Comparison of ENCODE assay signal across 17 cellular contexts in the genomic region with DNA sequence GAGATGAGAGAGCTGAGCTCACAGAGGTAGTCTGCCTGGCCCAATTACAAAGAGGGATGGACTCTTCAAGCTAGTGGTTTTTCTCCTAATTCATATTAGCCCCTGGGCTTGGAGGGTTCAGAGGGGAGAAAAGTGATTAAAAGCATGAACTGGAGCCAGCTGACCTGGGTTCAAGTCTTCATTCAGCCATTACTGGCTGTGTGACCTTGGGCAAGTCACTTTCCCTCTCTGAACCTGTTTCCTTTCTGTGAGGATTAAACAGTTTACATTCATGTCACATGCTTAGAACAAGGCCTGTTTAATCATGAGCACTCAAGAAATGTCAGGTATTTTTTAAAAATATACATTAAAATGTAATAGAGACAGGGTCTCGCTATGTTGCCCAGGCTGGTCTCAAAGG. TPM values are rescaled to one million over a fixed set of nuclear protein-coding genes. Genes with fewer than 3 reads are reported as not detected.
DNase-seq lines count a peak whose midpoint lies in the region; ATAC-seq, FAIRE-seq and TF ChIP-seq lines count a peak whose summit lies in the region.
"Had no signal": no experiment of that assay in that cellular context is flagged by ENCODE, and none has a peak within 500 bp of the region (broad histone marks: within the 10 kb centered on the region; RNA-seq: fewer than 3 reads in every experiment).

No MANE protein-coding gene starts in this region.

- no peak for FAIRE-seq in HepG2 (lab: Jason Lieb, UNC)
- FAIRE-seq: GM18507, H54 had no signal

- peaks cover 0 to 30% (median 19%) of the 10 kb centered on the region in 12 donors for H3K4me1 ChIP-seq in heart left ventricle
- H3K4me1 ChIP-seq in HepG2 (ENCODE audit: insufficient read depth, low read length) = peaks cover 25% of the 10 kb centered on the region
- H3K4me1 ChIP-seq in right lobe of liver = peaks cover 0 to 10% (median under 1%) of the 10 kb centered on the region in 4 donors
- H3K4me1 ChIP-seq in gastrocnemius medialis = peaks cover 15 to 24% of the 10 kb centered on the region in 2 donors
- H3K4me1 ChIP-seq: Caco-2 had no signal

- intact Hi-C loops in heart left ventricle (cut with DNase I) (loop anchor here in 7 of 10 donors (5.0 to 10.0 kb wide), 7 partner anchors 59 to 519 kb away; a partner anchor contains a TSS), Right ventricle myocardium inferior (cut with DNase I) (no loop called here), HepG2 (cut with micrococcal nuclease; ENCODE audit: unreplicated experiment) (no loop called here), right lobe of liver (cut with DNase I) (loop anchor here in 1 of 2 donors (10.0 kb wide), 1 partner anchor 66 kb away; no protein-coding TSS in a partner anchor), gastrocnemius medialis (cut with DNase I; ENCODE audit: low total_unique reads) (loop anchor here (2.0 to 10.0 kb wide), 3 partner anchors 98 to 316 kb away; a partner anchor contains a TSS)

- H4K20me1 ChIP-seq in HepG2 (ENCODE audit: insufficient read depth, low read length) = no peaks in the 10 kb centered on the region

- no peak for TF ChIP-seq CTCF in heart left ventricle (IDR thresholded peaks at IDR 0.05)
- no peak for TF ChIP-seq CTCF in HepG2 (CRISPR knock-in tag; IDR thresholded peaks at IDR 0.05)
- no peak for TF ChIP-seq CTCF in right lobe of liver (IDR thresholded peaks at IDR 0.05)
- TF ChIP-seq CTCF in gastrocnemius medialis (IDR thresholded peaks at IDR 0.05 in 4 of 5, conservative IDR thresholded peaks at IDR 0.05 in 1 of 5) = no peak

- ATAC-seq in heart left ventricle (no peak), Right ventricle myocardium inferior (no peak), HepG2 (no peak), right lobe of liver (no peak), gastrocnemius medialis (no peak)
- ATAC-seq: HCT116 had no signal

- BruUV-seq in HepG2 (replicated peaks; lab: Mats Ljungman, UMichigan) = no TSS peak

- in situ Hi-C loops in HepG2 (cut with HindIII; ENCODE audit: extremely low pct_ligation_motif_present, low pct_unique_long_range_greater_than_20kb) = no loop called here
- in situ Hi-C loops in gastrocnemius medialis (cut with MboI; ENCODE audit: low sequenced_read_pairs in 4 of 4) = loop anchor here (5.0 to 10.0 kb wide), 3 partner anchors 56 to 126 kb away; a partner anchor contains a TSS

- no peak for DNase-seq in heart left ventricle
- DNase-seq in Right ventricle myocardium inferior (ENCODE audit: missing footprints) = no peak
- DNase-seq in HepG2 (ENCODE audit: low spot score) = no peak
- no peak for DNase-seq in right lobe of liver
- no peak for DNase-seq in gastrocnemius medialis
- DNase-seq in DMS79 (lab: John Stamatoyannopoulos, UW) = no peak
- DNase-seq in NCI-H82 (lab: John Stamatoyannopoulos, UW) = no peak
- DNase-seq: AML-193; Caco-2; CD8-positive, alpha-beta memory T cell; GF-D8 had no signal

- H3K27ac ChIP-seq in heart left ventricle (peak overlapping the region; percentile 23 to 89 (median 75)), HepG2 (ENCODE audit: extremely low read length, insufficient read depth, low read length) (no peak overlapping the region), right lobe of liver (no peak overlapping the region), gastrocnemius medialis (peak overlapping the region; percentile 86 to 96 (median 88))
- H3K27ac ChIP-seq: 22Rv1, BLaER1 had no signal

- H3K9me3 ChIP-seq in heart left ventricle (no peaks in the 10 kb centered on the region), HepG2 (ENCODE audit: low read length) (no peaks in the 10 kb centered on the region), right lobe of liver (no peaks in the 10 kb centered on the region), gastrocnemius medialis (no peaks in the 10 kb centered on the region)
- H3K9me3 ChIP-seq: BLaER1, Caco-2 had no signal

- no peak overlapping the region for H3K4me2 ChIP-seq in HepG2 (ENCODE audit: low read depth, low read length)
- H3K4me2 ChIP-seq: BLaER1 had no signal

- no peak for TF ChIP-seq EP300 in HepG2 (IDR thresholded peaks at IDR 0.05; ENCODE audit: low read depth in 2 of 2, low read length in 2 of 2)
- no peak for TF ChIP-seq EP300 in HepG2 (CRISPR knock-in tag; IDR thresholded peaks at IDR 0.05; ENCODE audit: borderline replicate concordance)

- H3K27me3 ChIP-seq in heart left ventricle (peaks cover 0 to 9% (median 0%) of the 10 kb centered on the region in 9 donors), HepG2 (ENCODE audit: control insufficient read depth in 1 of 2, insufficient read depth in 2 of 2, low read length in 2 of 2) (peaks cover 5 to 23% of the 10 kb centered on the region in 2 experiments; a peak in 4 of 5 replicates), right lobe of liver (no peaks in the 10 kb centered on the region), gastrocnemius medialis (no peaks in the 10 kb centered on the region)

- TF ChIP-seq POLR2A in heart left ventricle (IDR thresholded peaks at IDR 0.05) (no peak), HepG2 (IDR thresholded peaks at IDR 0.05; ENCODE audit: insufficient read depth in 1 of 2, low read depth in 2 of 2, low read length in 2 of 2) (no peak), right lobe of liver (IDR thresholded peaks at IDR 0.05) (no peak), gastrocnemius medialis (IDR thresholded peaks at IDR 0.05) (no peak)

- no peak for TF ChIP-seq RAD21 in HepG2 (CRISPR knock-in tag; IDR thresholded peaks at IDR 0.05)

- POLR2A ChIA-PET in HepG2 (lab: Yijun Ruan, JAX) = no interaction called here

- H3K4me3 ChIP-seq in heart left ventricle = no peak overlapping the region
- H3K4me3 ChIP-seq in HepG2 (replicated peaks in 1 of 3; ENCODE audit: insufficient read depth in 1 of 3, low read depth in 2 of 3, low read length in 3 of 3) = no peak overlapping the region
- no peak overlapping the region for H3K4me3 ChIP-seq in right lobe of liver
- peak overlapping the region in 2 of 4 donors; percentile 23 to 32 for H3K4me3 ChIP-seq in gastrocnemius medialis
- H3K4me3 ChIP-seq: BLaER1 had no signal

- no peak overlapping the region for H2AFZ ChIP-seq in HepG2 (ENCODE audit: low read length)

- 93 to 100% (median 98%) methylated on average over 1 of the region's 1 CpG for WGBS in heart left ventricle, 4 donors
- WGBS in HepG2 (ENCODE audit: low lambda C conversion rate) = 57% methylated on average over 1 of the region's 1 CpG
- WGBS in right lobe of liver (ENCODE audit: insufficient coverage, low coverage, low lambda C conversion rate, missing lambda C conversion rate) = 100% methylated on average over 1 of the region's 1 CpG

- no peak overlapping the region for H3K9ac ChIP-seq in HepG2 (ENCODE audit: insufficient read depth, low read depth, low read length)
- H3K9ac ChIP-seq: BLaER1 had no signal

- H3K79me2 ChIP-seq in HepG2 (ENCODE audit: insufficient read depth, low read length) = no peaks in the 10 kb centered on the region

- H3K36me3 ChIP-seq in heart left ventricle (no peaks in the 10 kb centered on the region), HepG2 (replicated peaks in 1 of 2; ENCODE audit: control insufficient read depth in 1 of 2, insufficient read depth in 2 of 2, low read length in 2 of 2) (no peaks in the 10 kb centered on the region), right lobe of liver (no peaks in the 10 kb centered on the region), gastrocnemius medialis (no peaks in the 10 kb centered on the region)
- H3K36me3 ChIP-seq: BLaER1 had no signal

- CTCF ChIA-PET in HepG2 (lab: Yijun Ruan, JAX; ENCODE audit: low intra/inter-chr PET ratio, low total read pairs) = no interaction called here

RNA-seq across cellular contexts. Expression of a gene that starts 7.2 kb away (rescaled TPM):
- 10 to 100 TPM; 20.6 to 46.6 (median 36.3) TPM for total RNA-seq in heart left ventricle
- polyA plus RNA-seq in heart left ventricle = 10 to 100 TPM; 30.9 to 55.8 TPM
- total RNA-seq in Right ventricle myocardium inferior = 39.3 TPM
- 54.3 and 61.3 TPM in 2 replicates for total RNA-seq in HepG2 (2016; rRNA removed; fragmentation: Illumina TruSeq; extraction: Trizol)
- total RNA-seq in HepG2 (2016; cell fraction: cytosol; rRNA removed; fragmentation: Illumina TruSeq; extraction: Trizol; ENCODE audit: low read depth) = 9.2 and 10.3 TPM in 2 replicates
- total RNA-seq in HepG2 (2016; cell fraction: insoluble cytoplasmic fraction; rRNA removed; fragmentation: Illumina TruSeq; extraction: Trizol) = 59.2 and 60.3 TPM in 2 replicates
- total RNA-seq in HepG2 (2016; cell fraction: membrane; rRNA removed; fragmentation: Illumina TruSeq; extraction: Trizol) = 18.4 and 20.5 TPM in 2 replicates
- 45.0 and 46.6 TPM in 2 replicates for total RNA-seq in HepG2 (2016; cell fraction: nucleus; rRNA removed; fragmentation: Illumina TruSeq; extraction: Trizol)
- 43.4 and 45.6 TPM in 2 replicates for polyA plus RNA-seq in HepG2 (2011; rRNA removed)
- polyA plus RNA-seq in HepG2 (2011; cell fraction: cytosol; rRNA removed) = 45.5 and 48.2 TPM in 2 replicates
- 40.9 and 54.0 TPM in 2 replicates for polyA plus RNA-seq in HepG2 (2011; cell fraction: nucleus; rRNA removed)
- 20.8 and 21.7 TPM in 2 replicates for polyA plus RNA-seq in HepG2 (2012)
- polyA plus RNA-seq in HepG2 (2016; cell fraction: cytosol; fragmentation: Illumina TruSeq; extraction: Trizol; ENCODE audit: low read depth) = 9.2 and 9.4 TPM in 2 replicates
- 54.6 and 56.2 TPM in 2 replicates for polyA plus RNA-seq in HepG2 (2016; cell fraction: insoluble cytoplasmic fraction; fragmentation: Illumina TruSeq; extraction: Trizol; ENCODE audit: low read depth)
- 15.0 and 15.5 TPM in 2 replicates for polyA plus RNA-seq in HepG2 (2016; cell fraction: membrane; fragmentation: Illumina TruSeq; extraction: Trizol; ENCODE audit: low read depth)
- polyA plus RNA-seq in HepG2 (2016; cell fraction: nucleus; fragmentation: Illumina TruSeq; extraction: Trizol; ENCODE audit: insufficient read depth, low read depth) = 87.8 and 95.7 TPM in 2 replicates
- 17.2 and 66.7 TPM in 2 replicates for polyA minus RNA-seq in HepG2 (2011; rRNA and poly(A)+ RNA removed; ENCODE audit: low replicate concordance)
- polyA minus RNA-seq in HepG2 (2011; cell fraction: cytosol; rRNA and poly(A)+ RNA removed) = 7.9 and 13.5 TPM in 2 replicates
- 13.8 and 16.9 TPM in 2 replicates for polyA minus RNA-seq in HepG2 (2011; cell fraction: nucleus; rRNA and poly(A)+ RNA removed)
- total RNA-seq in right lobe of liver = 10 to 100 TPM; 14.2 to 29.2 (median 23.0) TPM
- 10 to 100 TPM; 12.2 to 23.3 (median 15.2) TPM for total RNA-seq in gastrocnemius medialis

RNA-seq across cellular contexts. Expression of a gene that starts 52.1 kb away (rescaled TPM):
- 1 to 10 TPM; 2.4 to 9.1 (median 3.8) TPM for total RNA-seq in heart left ventricle
- 1 to 10 TPM; 2.9 to 9.9 TPM for polyA plus RNA-seq in heart left ventricle
- total RNA-seq in Right ventricle myocardium inferior = 5.5 TPM
- not detected in 2 replicates for total RNA-seq in HepG2 (2016; rRNA removed; fragmentation: Illumina TruSeq; extraction: Trizol)
- not detected in 2 replicates for total RNA-seq in HepG2 (2016; cell fraction: cytosol; rRNA removed; fragmentation: Illumina TruSeq; extraction: Trizol; ENCODE audit: low read depth)
- total RNA-seq in HepG2 (2016; cell fraction: insoluble cytoplasmic fraction; rRNA removed; fragmentation: Illumina TruSeq; extraction: Trizol) = not detected in 2 replicates
- total RNA-seq in HepG2 (2016; cell fraction: membrane; rRNA removed; fragmentation: Illumina TruSeq; extraction: Trizol) = not detected in 2 replicates
- total RNA-seq in HepG2 (2016; cell fraction: nucleus; rRNA removed; fragmentation: Illumina TruSeq; extraction: Trizol) = not detected in 2 replicates
- polyA plus RNA-seq in HepG2 (2011; rRNA removed) = not detected in 2 replicates
- polyA plus RNA-seq in HepG2 (2011; cell fraction: cytosol; rRNA removed) = 0.03 and 0.04 TPM in 2 replicates
- polyA plus RNA-seq in HepG2 (2011; cell fraction: nucleus; rRNA removed) = not detected in 2 replicates
- 0.07 TPM in 1 of 2 replicates, not detected in the other for polyA plus RNA-seq in HepG2 (2012)
- polyA plus RNA-seq in HepG2 (2016; cell fraction: cytosol; fragmentation: Illumina TruSeq; extraction: Trizol; ENCODE audit: low read depth) = not detected in 2 replicates
- polyA plus RNA-seq in HepG2 (2016; cell fraction: insoluble cytoplasmic fraction; fragmentation: Illumina TruSeq; extraction: Trizol; ENCODE audit: low read depth) = not detected in 2 replicates
- not detected in 2 replicates for polyA plus RNA-seq in HepG2 (2016; cell fraction: membrane; fragmentation: Illumina TruSeq; extraction: Trizol; ENCODE audit: low read depth)
- not detected in 2 replicates for polyA plus RNA-seq in HepG2 (2016; cell fraction: nucleus; fragmentation: Illumina TruSeq; extraction: Trizol; ENCODE audit: insufficient read depth, low read depth)
- 0.22 TPM in 1 of 2 replicates, not detected in the other for polyA minus RNA-seq in HepG2 (2011; rRNA and poly(A)+ RNA removed; ENCODE audit: low replicate concordance)
- not detected in 2 replicates for polyA minus RNA-seq in HepG2 (2011; cell fraction: cytosol; rRNA and poly(A)+ RNA removed)
- polyA minus RNA-seq in HepG2 (2011; cell fraction: nucleus; rRNA and poly(A)+ RNA removed) = not detected in 2 replicates
- total RNA-seq in right lobe of liver = under 1 TPM in 1 of 6 experiments, not detected in 5; 0.26 TPM
- 1 to 10 TPM in 1 of 4 donors, under 1 TPM in 2, not detected in 1; 0.52 to 1.6 (median 0.62) TPM for total RNA-seq in gastrocnemius medialis
- total RNA-seq: HT1080 had no signal
- polyA plus RNA-seq: CD8-positive, alpha-beta memory T cell had no signal

RNA-seq across cellular contexts. Expression of a gene that starts 54.2 kb away (rescaled TPM):
- 100 to 1,000 TPM; 165 to 363 (median 278) TPM for total RNA-seq in heart left ventricle
- 100 to 1,000 TPM; 247 to 490 TPM for polyA plus RNA-seq in heart left ventricle
- 294 TPM for total RNA-seq in Right ventricle myocardium inferior
- total RNA-seq in HepG2 (2016; rRNA removed; fragmentation: Illumina TruSeq; extraction: Trizol) = 62.5 and 86.7 TPM in 2 replicates
- 36.2 and 39.7 TPM in 2 replicates for total RNA-seq in HepG2 (2016; cell fraction: cytosol; rRNA removed; fragmentation: Illumina TruSeq; extraction: Trizol; ENCODE audit: low read depth)
- 66.2 and 77.2 TPM in 2 replicates for total RNA-seq in HepG2 (2016; cell fraction: insoluble cytoplasmic fraction; rRNA removed; fragmentation: Illumina TruSeq; extraction: Trizol)
- 104 and 107 TPM in 2 replicates for total RNA-seq in HepG2 (2016; cell fraction: membrane; rRNA removed; fragmentation: Illumina TruSeq; extraction: Trizol)
- total RNA-seq in HepG2 (2016; cell fraction: nucleus; rRNA removed; fragmentation: Illumina TruSeq; extraction: Trizol) = 47.6 and 55.6 TPM in 2 replicates
- 74.5 and 88.0 TPM in 2 replicates for polyA plus RNA-seq in HepG2 (2011; rRNA removed)
- polyA plus RNA-seq in HepG2 (2011; cell fraction: cytosol; rRNA removed) = 62.6 and 91.2 TPM in 2 replicates
- polyA plus RNA-seq in HepG2 (2011; cell fraction: nucleus; rRNA removed) = 126 and 135 TPM in 2 replicates
- 103 and 107 TPM in 2 replicates for polyA plus RNA-seq in HepG2 (2012)
- 32.5 and 32.6 TPM in 2 replicates for polyA plus RNA-seq in HepG2 (2016; cell fraction: cytosol; fragmentation: Illumina TruSeq; extraction: Trizol; ENCODE audit: low read depth)
- 103 and 119 TPM in 2 replicates for polyA plus RNA-seq in HepG2 (2016; cell fraction: insoluble cytoplasmic fraction; fragmentation: Illumina TruSeq; extraction: Trizol; ENCODE audit: low read depth)
- 97.5 and 104 TPM in 2 replicates for polyA plus RNA-seq in HepG2 (2016; cell fraction: membrane; fragmentation: Illumina TruSeq; extraction: Trizol; ENCODE audit: low read depth)
- polyA plus RNA-seq in HepG2 (2016; cell fraction: nucleus; fragmentation: Illumina TruSeq; extraction: Trizol; ENCODE audit: insufficient read depth, low read depth) = 115 and 120 TPM in 2 replicates
- 124 and 137 TPM in 2 replicates for polyA minus RNA-seq in HepG2 (2011; rRNA and poly(A)+ RNA removed; ENCODE audit: low replicate concordance)
- 65.4 and 101 TPM in 2 replicates for polyA minus RNA-seq in HepG2 (2011; cell fraction: cytosol; rRNA and poly(A)+ RNA removed)
- 93.5 and 100 TPM in 2 replicates for polyA minus RNA-seq in HepG2 (2011; cell fraction: nucleus; rRNA and poly(A)+ RNA removed)
- 100 to 1,000 TPM in 2 of 6 experiments, 10 to 100 TPM in 4; 70.8 to 111 (median 90.2) TPM for total RNA-seq in right lobe of liver
- total RNA-seq in gastrocnemius medialis = 100 to 1,000 TPM; 152 to 282 (median 247) TPM

RNA-seq across cellular contexts. Expression of a gene that starts 59.4 kb away (rescaled TPM):
- total RNA-seq in heart left ventricle (10 to 100 TPM; 27.9 to 46.5 (median 36.7) TPM), Right ventricle myocardium inferior (42.9 TPM), HepG2 (2016; rRNA removed; fragmentation: Illumina TruSeq; extraction: Trizol) (41.5 and 59.8 TPM in 2 replicates), right lobe of liver (10 to 100 TPM; 21.6 to 37.9 (median 31.0) TPM), gastrocnemius medialis (10 to 100 TPM; 34.5 to 47.3 (median 39.2) TPM)
- polyA plus RNA-seq in heart left ventricle (10 to 100 TPM; 29.2 to 48.9 TPM), HepG2 (2011; rRNA removed) (27.6 and 36.4 TPM in 2 replicates)
- total RNA-seq in HepG2 (2016; cell fraction: cytosol; rRNA removed; fragmentation: Illumina TruSeq; extraction: Trizol; ENCODE audit: low read depth) = 8.7 and 10.8 TPM in 2 replicates
- total RNA-seq in HepG2 (2016; cell fraction: insoluble cytoplasmic fraction; rRNA removed; fragmentation: Illumina TruSeq; extraction: Trizol) = 43.6 and 64.0 TPM in 2 replicates
- 18.6 and 20.4 TPM in 2 replicates for total RNA-seq in HepG2 (2016; cell fraction: membrane; rRNA removed; fragmentation: Illumina TruSeq; extraction: Trizol)
- total RNA-seq in HepG2 (2016; cell fraction: nucleus; rRNA removed; fragmentation: Illumina TruSeq; extraction: Trizol) = 16.9 and 17.7 TPM in 2 replicates
- polyA plus RNA-seq in HepG2 (2011; cell fraction: cytosol; rRNA removed) = 21.5 and 30.8 TPM in 2 replicates
- 7.0 and 10.9 TPM in 2 replicates for polyA plus RNA-seq in HepG2 (2011; cell fraction: nucleus; rRNA removed)
- 30.7 and 41.3 TPM in 2 replicates for polyA plus RNA-seq in HepG2 (2012)
- polyA plus RNA-seq in HepG2 (2016; cell fraction: cytosol; fragmentation: Illumina TruSeq; extraction: Trizol; ENCODE audit: low read depth) = 6.7 and 7.2 TPM in 2 replicates
- polyA plus RNA-seq in HepG2 (2016; cell fraction: insoluble cytoplasmic fraction; fragmentation: Illumina TruSeq; extraction: Trizol; ENCODE audit: low read depth) = 48.1 and 57.1 TPM in 2 replicates
- 13.5 and 13.8 TPM in 2 replicates for polyA plus RNA-seq in HepG2 (2016; cell fraction: membrane; fragmentation: Illumina TruSeq; extraction: Trizol; ENCODE audit: low read depth)
- polyA plus RNA-seq in HepG2 (2016; cell fraction: nucleus; fragmentation: Illumina TruSeq; extraction: Trizol; ENCODE audit: insufficient read depth, low read depth) = 23.9 and 28.2 TPM in 2 replicates
- 13.5 and 14.6 TPM in 2 replicates for polyA minus RNA-seq in HepG2 (2011; rRNA and poly(A)+ RNA removed; ENCODE audit: low replicate concordance)
- 11.5 and 13.0 TPM in 2 replicates for polyA minus RNA-seq in HepG2 (2011; cell fraction: cytosol; rRNA and poly(A)+ RNA removed)
- 17.9 and 19.7 TPM in 2 replicates for polyA minus RNA-seq in HepG2 (2011; cell fraction: nucleus; rRNA and poly(A)+ RNA removed)

Comparison
In these comparisons a context has a peak if more than half of its experiments do, and no peak if none do; other contexts are left out.
1. intact Hi-C loops: an anchor here in heart left ventricle (5.0 to 10.0 kb wide) and gastrocnemius medialis (2.0 to 10.0 kb wide); none called in Right ventricle myocardium inferior and HepG2.
2. H3K27ac ChIP-seq: peak in heart left ventricle (12 of 12) and gastrocnemius medialis (4 of 4); none in HepG2 (single experiment) and right lobe of liver (0 of 3).